In the genomic region with DNA sequence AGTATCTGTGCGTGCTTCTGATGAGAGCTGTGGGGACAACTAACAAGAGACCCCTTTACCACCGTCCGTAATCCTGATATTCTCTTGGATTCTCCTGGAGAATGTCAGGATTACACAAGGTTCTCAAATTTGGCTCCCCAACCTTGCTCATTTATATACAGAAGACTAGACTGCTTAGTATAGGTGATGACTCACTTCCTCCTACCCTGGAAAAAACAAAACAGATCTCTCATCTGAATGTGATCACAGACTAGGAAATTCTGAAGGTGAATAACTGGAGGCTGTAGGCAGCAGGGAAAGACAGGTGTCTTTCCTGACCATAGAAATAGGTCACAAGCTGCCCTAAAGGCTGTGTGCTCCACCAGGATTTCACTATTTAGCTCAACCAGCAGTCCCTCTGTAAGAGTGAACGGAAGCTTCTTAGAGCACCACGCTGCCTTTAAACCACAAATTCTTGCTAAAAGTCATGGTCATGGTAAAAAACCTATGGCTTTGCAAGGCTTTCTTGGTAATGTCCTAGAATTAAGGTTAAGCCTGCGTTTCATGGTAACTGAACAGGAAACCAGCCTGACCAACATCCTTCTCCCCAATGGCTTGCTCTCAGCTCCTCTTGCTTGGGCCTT, we compare ENCODE assay signal across 9 cellular contexts. TPM values are rescaled to one million over a fixed set of nuclear protein-coding genes. Genes with fewer than 3 reads are reported as not detected.
A peak's percentile ranks its signal among the peaks of the same experiment; 100 is the strongest.
DNase-seq lines count a peak whose midpoint lies in the region; ATAC-seq, FAIRE-seq and TF ChIP-seq lines count a peak whose summit lies in the region.
"Not testable (repeated sequence)": the region's sequence is repeated elsewhere in the genome, so short reads cannot be mapped to it uniquely, and the experiment has no call there.
"Had no signal": no experiment of that assay in that cellular context is flagged by ENCODE, and none has a peak within 500 bp of the region (broad histone marks: within the 10 kb centered on the region; RNA-seq: fewer than 3 reads in every experiment).

No MANE protein-coding gene starts in this region.

- not testable (repeated sequence) for H3K4me2 ChIP-seq in DND-41 (ENCODE audit: insufficient read depth, low read length)

- H3K9me3 ChIP-seq in DND-41 (ENCODE audit: insufficient read depth, low read length, severe bottlenecking); gastrocnemius medialis: not testable (repeated sequence)

- TF ChIP-seq POLR2A in H54 (IDR thresholded peaks at IDR 0.05; ENCODE audit: low read depth, low read length); gastrocnemius medialis (IDR thresholded peaks at IDR 0.05): not testable (repeated sequence)

- not testable (repeated sequence) for H3K27ac Mint-ChIP-seq in activated CD4-positive, alpha-beta T cell treated with anti-CD3 and anti-CD28 coated beads, Interleukin-2, amount 10 ng/mL, durations not matched to agents 7 days and 5 days; activated T-cell treated with anti-CD3 and anti-CD28 coated beads, Interleukin-2, amount 50 U/mL, for 72 hours; effector memory CD8-positive, alpha-beta T cell

- DNase-seq in DND-41; H54 (ENCODE audit: insufficient read length, low spot score); activated T-cell treated with anti-CD3 and anti-CD28 coated beads, Interleukin-2, amount 50 U/mL, for 72 hours; effector memory CD8-positive, alpha-beta T cell; gastrocnemius medialis: not testable (repeated sequence)
- DNase-seq in activated CD4-positive, alpha-beta T cell treated with anti-CD3 and anti-CD28 coated beads, Interleukin-2, amount 10 ng/mL, durations not matched to agents 7 days and 5 days = peak; percentile 14

- H3K27me3 ChIP-seq in DND-41 (ENCODE audit: insufficient read depth, low read length, poor library complexity); gastrocnemius medialis: not testable (repeated sequence)

- ATAC-seq in DND-41 (ENCODE audit: insufficient read depth, low read depth) = peak; percentile 56
- ATAC-seq in SK-N-SH treated with all-trans-retinoic acid at 6 μM for 48 hours = peak; percentile 47; the same call in 1 of the 3 replicates
- peak; percentile 88 to 94 for ATAC-seq in activated T-cell treated with anti-CD3 and anti-CD28 coated beads, Interleukin-2, amount 50 U/mL, for 72 hours (replicated peaks in 1 of 2)
- peak; percentile 70 for ATAC-seq in effector memory CD8-positive, alpha-beta T cell (replicated peaks)
- ATAC-seq in gastrocnemius medialis = peak; percentile 36 to 51

- not testable (repeated sequence) for H3K4me1 ChIP-seq in DND-41 (ENCODE audit: insufficient read depth, low read length); gastrocnemius medialis

- H3K4me1 Mint-ChIP-seq in activated CD4-positive, alpha-beta T cell treated with anti-CD3 and anti-CD28 coated beads, Interleukin-2, amount 10 ng/mL, durations not matched to agents 7 days and 5 days; activated T-cell treated with anti-CD3 and anti-CD28 coated beads, Interleukin-2, amount 50 U/mL, for 72 hours (ENCODE audit: low read depth); effector memory CD8-positive, alpha-beta T cell (ENCODE audit: low read depth in 2 of 2): not testable (repeated sequence)

- not testable (repeated sequence) for H3K36me3 ChIP-seq in DND-41 (ENCODE audit: insufficient read depth, low read length); gastrocnemius medialis

- not testable (repeated sequence) for H3K36me3 Mint-ChIP-seq in activated CD4-positive, alpha-beta T cell treated with anti-CD3 and anti-CD28 coated beads, Interleukin-2, amount 10 ng/mL, durations not matched to agents 7 days and 5 days (ENCODE audit: low read depth); activated T-cell treated with anti-CD3 and anti-CD28 coated beads, Interleukin-2, amount 50 U/mL, for 72 hours (ENCODE audit: insufficient read depth in 2 of 2); effector memory CD8-positive, alpha-beta T cell (ENCODE audit: insufficient read depth)

- intact Hi-C loops in gastrocnemius medialis (cut with DNase I; ENCODE audit: low total_unique reads) = not testable (repeated sequence)

- not testable (repeated sequence) for H3K9me3 Mint-ChIP-seq in activated CD4-positive, alpha-beta T cell treated with anti-CD3 and anti-CD28 coated beads, Interleukin-2, amount 10 ng/mL, durations not matched to agents 7 days and 5 days; activated T-cell treated with anti-CD3 and anti-CD28 coated beads, Interleukin-2, amount 50 U/mL, for 72 hours; effector memory CD8-positive, alpha-beta T cell

- POLR2A ChIA-PET in activated CD4-positive, alpha-beta T cell treated with anti-CD3 and anti-CD28 coated beads, Interleukin-2, amount 10 ng/mL, durations not matched to agents 7 days and 5 days (lab: Charles Lee) = not testable (repeated sequence)

- TF ChIP-seq CTCF in DND-41 (IDR thresholded peaks at IDR 0.05; ENCODE audit: borderline replicate concordance, extremely low read depth, low read length, poor library complexity, severe bottlenecking); gastrocnemius medialis (IDR thresholded peaks at IDR 0.05 in 4 of 5, conservative IDR thresholded peaks at IDR 0.05 in 1 of 5): not testable (repeated sequence)

- not testable (repeated sequence) for H3K9ac ChIP-seq in DND-41 (ENCODE audit: low read depth, low read length)

- FAIRE-seq in H54 (lab: Jason Lieb, UNC) = peak; percentile 98

- H3K27ac ChIP-seq in DND-41 (ENCODE audit: low read length); gastrocnemius medialis: not testable (repeated sequence)

- H3K4me3 ChIP-seq in DND-41 (ENCODE audit: low read depth in 1 of 2, low read length in 2 of 2); gastrocnemius medialis: not testable (repeated sequence)

- not testable (repeated sequence) for H3K79me2 ChIP-seq in DND-41 (ENCODE audit: insufficient read depth, low read length)

- not testable (repeated sequence) for H4K20me1 ChIP-seq in DND-41 (ENCODE audit: insufficient read depth, low read length)

- not testable (repeated sequence) for H3K4me3 Mint-ChIP-seq in activated CD4-positive, alpha-beta T cell treated with anti-CD3 and anti-CD28 coated beads, Interleukin-2, amount 10 ng/mL, durations not matched to agents 7 days and 5 days; activated T-cell treated with anti-CD3 and anti-CD28 coated beads, Interleukin-2, amount 50 U/mL, for 72 hours; effector memory CD8-positive, alpha-beta T cell

- in situ Hi-C loops in gastrocnemius medialis (cut with MboI; ENCODE audit: low sequenced_read_pairs in 4 of 4) = not testable (repeated sequence)

- CTCF ChIA-PET in activated CD4-positive, alpha-beta T cell treated with anti-CD3 and anti-CD28 coated beads, Interleukin-2, amount 10 ng/mL, durations not matched to agents 7 days and 5 days (lab: Charles Lee) = not testable (repeated sequence)

- not testable (repeated sequence) for H3K27me3 Mint-ChIP-seq in activated CD4-positive, alpha-beta T cell treated with anti-CD3 and anti-CD28 coated beads, Interleukin-2, amount 10 ng/mL, durations not matched to agents 7 days and 5 days; activated T-cell treated with anti-CD3 and anti-CD28 coated beads, Interleukin-2, amount 50 U/mL, for 72 hours (ENCODE audit: low read depth); effector memory CD8-positive, alpha-beta T cell

- H2AFZ ChIP-seq in DND-41 (ENCODE audit: low read depth, low read length) = not testable (repeated sequence)

RNA-seq across cellular contexts. Expression of gene LPCAT4, which starts 30.8 kb away (rescaled TPM):
- 100 to 1,000 TPM in 1 of 2 experiments, 10 to 100 TPM in 1; 98.2 to 101 TPM for total RNA-seq in activated CD4-positive, alpha-beta T cell treated with anti-CD3 and anti-CD28 coated beads, Interleukin-2, amount 10 ng/mL, durations not matched to agents 7 days and 5 days
- total RNA-seq in activated T-cell treated with anti-CD3 and anti-CD28 coated beads, Interleukin-2, amount 50 U/mL, for 72 hours = 10 to 100 TPM; 33.8 to 38.3 TPM
- 1 to 10 TPM; 1.7 to 7.4 (median 4.0) TPM for total RNA-seq in gastrocnemius medialis

RNA-seq across cellular contexts. Expression of gene GOLGA8A, which starts 39.9 kb away (rescaled TPM):
- 100 to 1,000 TPM; 253 to 262 TPM for total RNA-seq in activated CD4-positive, alpha-beta T cell treated with anti-CD3 and anti-CD28 coated beads, Interleukin-2, amount 10 ng/mL, durations not matched to agents 7 days and 5 days
- total RNA-seq in activated T-cell treated with anti-CD3 and anti-CD28 coated beads, Interleukin-2, amount 50 U/mL, for 72 hours = 100 to 1,000 TPM; 180 TPM
- total RNA-seq in gastrocnemius medialis = 1 to 10 TPM in 3 of 4 donors, under 1 TPM in 1; 0.85 to 7.0 (median 3.1) TPM

RNA-seq across cellular contexts. Expression of gene NUTM1, which starts 54.6 kb away (rescaled TPM):
- not detected for total RNA-seq in activated CD4-positive, alpha-beta T cell treated with anti-CD3 and anti-CD28 coated beads, Interleukin-2, amount 10 ng/mL, durations not matched to agents 7 days and 5 days
- not detected for total RNA-seq in activated T-cell treated with anti-CD3 and anti-CD28 coated beads, Interleukin-2, amount 50 U/mL, for 72 hours
- total RNA-seq in gastrocnemius medialis = not detected
- total RNA-seq: B cell, NCI-H460 had no signal

RNA-seq across cellular contexts. Expression of gene NOP10, which starts 54.8 kb away (rescaled TPM):
- 100 to 1,000 TPM; 162 to 207 TPM for total RNA-seq in activated CD4-positive, alpha-beta T cell treated with anti-CD3 and anti-CD28 coated beads, Interleukin-2, amount 10 ng/mL, durations not matched to agents 7 days and 5 days
- 100 to 1,000 TPM; 126 to 158 TPM for total RNA-seq in activated T-cell treated with anti-CD3 and anti-CD28 coated beads, Interleukin-2, amount 50 U/mL, for 72 hours
- 100 to 1,000 TPM; 142 to 194 (median 170) TPM for total RNA-seq in gastrocnemius medialis

Comparison
In these comparisons a context has a peak if more than half of its experiments do, and no peak if none do; other contexts are left out.
1. RNA of gene LPCAT4, which starts 30.8 kb away (total RNA-seq): 98.2 to 101 TPM in activated CD4-positive, alpha-beta T cell treated with anti-CD3 and anti-CD28 coated beads, Interleukin-2, amount 10 ng/mL, durations not matched to agents 7 days and 5 days and 33.8 to 38.3 TPM in activated T-cell treated with anti-CD3 and anti-CD28 coated beads, Interleukin-2, amount 50 U/mL, for 72 hours; 1.7 to 7.4 TPM in gastrocnemius medialis; every median in the first group is over 4 times any median in the second.
2. RNA of gene GOLGA8A, which starts 39.9 kb away (total RNA-seq): 253 to 262 TPM in activated CD4-positive, alpha-beta T cell treated with anti-CD3 and anti-CD28 coated beads, Interleukin-2, amount 10 ng/mL, durations not matched to agents 7 days and 5 days and 180 TPM in activated T-cell treated with anti-CD3 and anti-CD28 coated beads, Interleukin-2, amount 50 U/mL, for 72 hours; 0.85 to 7.0 TPM in gastrocnemius medialis; every median in the first group is over 10 times any median in the second.
3. Peak in every context shown above with its lines, with median percentiles within 50 percentile points of each other: ATAC-seq.